Comparison of ENCODE assay signal across 1 cellular context in the genomic region with DNA sequence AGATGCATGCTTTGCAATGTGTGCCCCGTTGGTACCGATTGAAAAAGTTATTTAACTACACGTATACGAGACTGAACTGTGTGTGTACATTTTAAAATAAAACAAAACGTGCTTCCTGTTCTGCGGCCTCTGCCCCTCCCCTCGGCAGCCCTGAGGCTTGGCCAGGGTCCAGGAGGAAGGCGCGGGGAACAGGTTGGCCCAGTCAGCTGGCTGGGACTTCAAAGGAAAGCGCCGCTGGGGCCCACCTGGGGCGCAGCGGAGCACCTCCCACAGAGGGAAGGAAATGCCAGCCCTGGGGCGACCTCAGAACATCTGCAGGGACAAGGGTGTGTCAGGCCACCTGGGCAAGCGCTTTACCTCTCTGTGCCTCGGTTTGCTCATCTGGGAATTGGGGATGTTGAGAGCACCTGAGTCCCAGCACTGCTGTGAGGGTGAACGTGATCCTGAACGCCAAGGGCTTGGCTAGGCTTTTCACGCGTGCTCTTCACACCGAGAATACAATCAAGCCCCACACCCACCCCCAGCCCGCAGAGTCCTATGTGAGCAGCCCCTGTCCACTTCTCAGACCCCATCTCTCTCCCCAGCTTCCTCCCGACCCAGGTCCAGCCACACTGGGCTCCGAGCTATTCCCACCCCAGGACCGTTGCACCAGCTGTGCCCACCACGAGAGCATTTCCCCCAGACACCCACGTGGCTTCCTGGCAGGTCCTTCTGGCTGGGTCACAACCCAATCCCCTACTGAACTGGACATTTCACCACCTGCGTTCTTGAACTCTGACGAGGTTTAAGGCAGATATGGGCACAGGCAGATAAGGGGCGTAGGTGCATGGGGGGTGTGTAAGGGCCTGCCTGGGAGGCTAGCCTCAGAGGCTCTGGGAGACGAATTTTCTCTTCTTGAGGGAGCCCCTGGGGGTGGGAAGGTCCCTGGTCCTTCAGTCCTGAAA.
A peak's percentile ranks its signal among the peaks of the same experiment; 100 is the strongest.
TF ChIP-seq lines count a peak whose summit lies in the region.

No MANE protein-coding gene starts in this region.

TF ChIP-seq in HEK293, 187 proteins besides CTCF, POLR2A, EP300 and RAD21 (continued from another document and continues in another):
- TF ChIP-seq SCRT1 (tag by site-specific recombination; IDR thresholded peaks at IDR 0.05; ENCODE audit: borderline replicate concordance) (peak; percentile 89), ZNF132 (tag by site-specific recombination; IDR thresholded peaks at IDR 0.05; ENCODE audit: borderline replicate concordance) (no peak), YY1 (tag by site-specific recombination; IDR thresholded peaks at IDR 0.05) (no peak), ZNF133 (tag by site-specific recombination; IDR thresholded peaks at IDR 0.05) (no peak), ZNF626 (tag by site-specific recombination; IDR thresholded peaks at IDR 0.05) (no peak), ZNF221 (tag by site-specific recombination; IDR thresholded peaks at IDR 0.05; ENCODE audit: borderline replicate concordance) (no peak), KLF16 (tag by site-specific recombination; IDR thresholded peaks at IDR 0.05) (peak; percentile 70), ZNF155 (tag by site-specific recombination; IDR thresholded peaks at IDR 0.05) (no peak), ZNF324 (tag by site-specific recombination; IDR thresholded peaks at IDR 0.05) (peak; percentile 80), ZSCAN16 (tag by site-specific recombination; IDR thresholded peaks at IDR 0.05) (no peak), EGR2 (tag by site-specific recombination; IDR thresholded peaks at IDR 0.05; ENCODE audit: low read depth) (no peak), ZNF529 (tag by site-specific recombination; IDR thresholded peaks at IDR 0.05; ENCODE audit: insufficient replicate concordance) (no peak), ZBTB26 (tag by site-specific recombination; optimal IDR thresholded peaks at IDR 0.05) (no peak), ZNF549 (tag by site-specific recombination; IDR thresholded peaks at IDR 0.05) (no peak), ZNF654 (tag by site-specific recombination; IDR thresholded peaks at IDR 0.05; ENCODE audit: low read depth) (no peak), ZNF426 (tag by site-specific recombination; IDR thresholded peaks at IDR 0.05) (no peak), ZBTB7A (tag by site-specific recombination; IDR thresholded peaks at IDR 0.05; ENCODE audit: low read depth) (no peak), ZNF514 (tag by site-specific recombination; IDR thresholded peaks at IDR 0.05) (no peak), ZNF223 (tag by site-specific recombination; IDR thresholded peaks at IDR 0.05) (no peak), ZNF837 (tag by site-specific recombination; IDR thresholded peaks at IDR 0.05) (no peak), ZNF518A (tag by site-specific recombination; conservative IDR thresholded peaks at IDR 0.05; ENCODE audit: low read depth) (no peak), ZBTB6 (tag by site-specific recombination; IDR thresholded peaks at IDR 0.05) (no peak), ZNF16 (tag by site-specific recombination; IDR thresholded peaks at IDR 0.05; ENCODE audit: low read depth) (no peak), ZNF398 (tag by site-specific recombination; IDR thresholded peaks at IDR 0.05) (no peak), ZNF280D (tag by site-specific recombination; IDR thresholded peaks at IDR 0.05) (peak; percentile 82), ZNF366 (tag by site-specific recombination; conservative IDR thresholded peaks at IDR 0.05) (no peak; the same call in 1 of the 2 replicates), OSR2 (tag by site-specific recombination; IDR thresholded peaks at IDR 0.05) (0 out of 2 replicates have a peak, but pooled peaks have one; percentile 19), HOXC10 (CRISPR knock-in tag; IDR thresholded peaks at IDR 0.05) (no peak), ZNF707 (tag by site-specific recombination; IDR thresholded peaks at IDR 0.05) (no peak), ZNF202 (tag by site-specific recombination; IDR thresholded peaks at IDR 0.05; ENCODE audit: borderline replicate concordance) (no peak)
- TF ChIP-seq, protein P1, sequence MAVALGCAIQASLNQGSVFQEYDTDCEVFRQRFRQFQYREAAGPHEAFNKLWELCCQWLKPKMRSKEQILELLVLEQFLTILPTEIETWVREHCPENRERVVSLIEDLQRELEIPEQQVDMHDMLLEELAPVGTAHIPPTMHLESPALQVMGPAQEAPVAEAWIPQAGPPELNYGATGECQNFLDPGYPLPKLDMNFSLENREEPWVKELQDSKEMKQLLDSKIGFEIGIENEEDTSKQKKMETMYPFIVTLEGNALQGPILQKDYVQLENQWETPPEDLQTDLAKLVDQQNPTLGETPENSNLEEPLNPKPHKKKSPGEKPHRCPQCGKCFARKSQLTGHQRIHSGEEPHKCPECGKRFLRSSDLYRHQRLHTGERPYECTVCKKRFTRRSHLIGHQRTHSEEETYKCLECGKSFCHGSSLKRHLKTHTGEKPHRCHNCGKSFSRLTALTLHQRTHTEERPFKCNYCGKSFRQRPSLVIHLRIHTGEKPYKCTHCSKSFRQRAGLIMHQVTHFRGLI (tag by site-specific recombination; IDR thresholded peaks at IDR 0.05), result peak; percentile 66; the same call in 1 of the 2 replicates
- TF ChIP-seq, protein P2, sequence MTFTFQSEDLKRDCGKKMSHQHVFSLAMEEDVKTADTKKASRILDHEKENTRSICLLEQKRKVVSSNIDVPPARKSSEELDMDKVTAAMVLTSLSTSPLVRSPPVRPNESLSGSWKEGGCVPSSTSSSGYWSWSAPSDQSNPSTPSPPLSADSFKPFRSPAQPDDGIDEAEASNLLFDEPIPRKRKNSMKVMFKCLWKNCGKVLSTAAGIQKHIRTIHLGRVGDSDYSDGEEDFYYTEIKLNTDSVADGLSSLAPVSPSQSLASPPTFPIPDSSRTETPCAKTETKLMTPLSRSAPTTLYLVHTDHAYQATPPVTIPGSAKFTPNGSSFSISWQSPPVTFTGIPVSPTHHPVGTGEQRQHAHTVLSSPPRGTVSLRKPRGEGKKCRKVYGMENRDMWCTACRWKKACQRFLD (tag by site-specific recombination; IDR thresholded peaks at IDR 0.05), result no peak
- TF ChIP-seq, protein P3, sequence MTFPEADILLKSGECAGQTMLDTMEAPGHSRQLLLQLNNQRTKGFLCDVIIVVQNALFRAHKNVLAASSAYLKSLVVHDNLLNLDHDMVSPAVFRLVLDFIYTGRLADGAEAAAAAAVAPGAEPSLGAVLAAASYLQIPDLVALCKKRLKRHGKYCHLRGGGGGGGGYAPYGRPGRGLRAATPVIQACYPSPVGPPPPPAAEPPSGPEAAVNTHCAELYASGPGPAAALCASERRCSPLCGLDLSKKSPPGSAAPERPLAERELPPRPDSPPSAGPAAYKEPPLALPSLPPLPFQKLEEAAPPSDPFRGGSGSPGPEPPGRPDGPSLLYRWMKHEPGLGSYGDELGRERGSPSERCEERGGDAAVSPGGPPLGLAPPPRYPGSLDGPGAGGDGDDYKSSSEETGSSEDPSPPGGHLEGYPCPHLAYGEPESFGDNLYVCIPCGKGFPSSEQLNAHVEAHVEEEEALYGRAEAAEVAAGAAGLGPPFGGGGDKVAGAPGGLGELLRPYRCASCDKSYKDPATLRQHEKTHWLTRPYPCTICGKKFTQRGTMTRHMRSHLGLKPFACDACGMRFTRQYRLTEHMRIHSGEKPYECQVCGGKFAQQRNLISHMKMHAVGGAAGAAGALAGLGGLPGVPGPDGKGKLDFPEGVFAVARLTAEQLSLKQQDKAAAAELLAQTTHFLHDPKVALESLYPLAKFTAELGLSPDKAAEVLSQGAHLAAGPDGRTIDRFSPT (tag by site-specific recombination; IDR thresholded peaks at IDR 0.05), result peak; percentile 28; the same call in 1 of the 2 replicates
- TF ChIP-seq, protein P4, sequence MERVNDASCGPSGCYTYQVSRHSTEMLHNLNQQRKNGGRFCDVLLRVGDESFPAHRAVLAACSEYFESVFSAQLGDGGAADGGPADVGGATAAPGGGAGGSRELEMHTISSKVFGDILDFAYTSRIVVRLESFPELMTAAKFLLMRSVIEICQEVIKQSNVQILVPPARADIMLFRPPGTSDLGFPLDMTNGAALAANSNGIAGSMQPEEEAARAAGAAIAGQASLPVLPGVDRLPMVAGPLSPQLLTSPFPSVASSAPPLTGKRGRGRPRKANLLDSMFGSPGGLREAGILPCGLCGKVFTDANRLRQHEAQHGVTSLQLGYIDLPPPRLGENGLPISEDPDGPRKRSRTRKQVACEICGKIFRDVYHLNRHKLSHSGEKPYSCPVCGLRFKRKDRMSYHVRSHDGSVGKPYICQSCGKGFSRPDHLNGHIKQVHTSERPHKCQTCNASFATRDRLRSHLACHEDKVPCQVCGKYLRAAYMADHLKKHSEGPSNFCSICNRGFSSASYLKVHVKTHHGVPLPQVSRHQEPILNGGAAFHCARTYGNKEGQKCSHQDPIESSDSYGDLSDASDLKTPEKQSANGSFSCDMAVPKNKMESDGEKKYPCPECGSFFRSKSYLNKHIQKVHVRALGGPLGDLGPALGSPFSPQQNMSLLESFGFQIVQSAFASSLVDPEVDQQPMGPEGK (tag by site-specific recombination; IDR thresholded peaks at IDR 0.05), result peak; percentile 68
